ENCODE assay signal across 15 cellular contexts in genomic region chr4:111778543-111778942, GRCh38.
DNase-seq lines count a peak whose midpoint lies in the region; ATAC-seq, FAIRE-seq and TF ChIP-seq lines count a peak whose summit lies in the region.
"Had no signal": no experiment of that assay in that cellular context is flagged by ENCODE, and none has a peak within 500 bp of the region (broad histone marks: within the 10 kb centered on the region; RNA-seq: fewer than 3 reads in every experiment).

No MANE protein-coding gene starts in this region.

- no peak for FAIRE-seq in GM12891 (lab: Jason Lieb, UNC)

- H3K27ac ChIP-seq in 22Rv1, result no peak overlapping the region
- H3K27ac ChIP-seq: ascending aorta, tibial artery had no signal

- TF ChIP-seq CTCF in 22Rv1 (IDR thresholded peaks at IDR 0.05) (peak; percentile 20; the same call in 1 of the 2 replicates), GM12872 (IDR thresholded peaks at IDR 0.05; ENCODE audit: insufficient read depth, low read depth, low read length) (0 out of 3 replicates have a peak, but pooled peaks have one; percentile 4), fibroblast of villous mesenchyme (IDR thresholded peaks at IDR 0.05; ENCODE audit: insufficient read depth, low read depth, low read length) (peak; percentile 60)

- ATAC-seq in GM18858 (IDR thresholded peaks at IDR 0.05; ENCODE audit: unreplicated experiment), result no peak

- DNase-seq in RKO (ENCODE audit: low spot score), result peak; percentile 32
- peak; percentile 50 for DNase-seq in fibroblast of villous mesenchyme (ENCODE audit: low read depth)
- DNase-seq in DMS79 (lab: John Stamatoyannopoulos, UW), result no peak
- no peak for DNase-seq in GM12891 (ENCODE audit: insufficient read length, low spot score)
- no peak for DNase-seq in SHP77 (lab: John Stamatoyannopoulos, UW)
- DNase-seq: activated B cell treated with CpG ODN at 0.5 μM for 24 hours; activated T-cell treated with anti-CD3 and anti-CD28 coated beads, Interleukin-2, amount 50 U/mL, for 48 hours; GDM1; KG1; NCI-H2171 treated with DMSO at 0.1 percent for 48 hours; tibial artery had no signal

- no peak overlapping the region for H3K4me3 ChIP-seq in fibroblast of villous mesenchyme (ENCODE audit: low read depth, low read length)
- H3K4me3 ChIP-seq: ascending aorta, tibial artery had no signal

- TF ChIP-seq POLR2A in GM12891 (IDR thresholded peaks at IDR 0.05; ENCODE audit: low read depth, low read length), result no peak

TF ChIP-seq in GM12891, 5 proteins besides CTCF, POLR2A, EP300 and RAD21:
- TF ChIP-seq PAX5 (IDR thresholded peaks at IDR 0.05; ENCODE audit: insufficient read depth, low read length, severe bottlenecking) (no peak), POLR2AphosphoS5 (IDR thresholded peaks at IDR 0.05; ENCODE audit: low read depth, low read length) (no peak), SPI1 (IDR thresholded peaks at IDR 0.05; ENCODE audit: low read depth, low read length) (no peak), TAF1 (IDR thresholded peaks at IDR 0.05; ENCODE audit: low read depth, low read length) (no peak), POU2F2 (IDR thresholded peaks at IDR 0.05; ENCODE audit: low read depth, low read length) (no peak)

Comparison
In these comparisons a context has a peak if more than half of its experiments do, and no peak if none do; other contexts are left out.
1. CTCF ChIP-seq: peak in every context shown above with its lines; median percentile 60 in fibroblast of villous mesenchyme; 20 in 22Rv1; 4 in GM12872.
2. DNase-seq: peak in RKO (single experiment) and fibroblast of villous mesenchyme (single experiment); none in DMS79 (single experiment), GM12891 (single experiment) and SHP77 (0 of 2).